Comparison of ENCODE assay signal across 8 cellular contexts in the genomic region with DNA sequence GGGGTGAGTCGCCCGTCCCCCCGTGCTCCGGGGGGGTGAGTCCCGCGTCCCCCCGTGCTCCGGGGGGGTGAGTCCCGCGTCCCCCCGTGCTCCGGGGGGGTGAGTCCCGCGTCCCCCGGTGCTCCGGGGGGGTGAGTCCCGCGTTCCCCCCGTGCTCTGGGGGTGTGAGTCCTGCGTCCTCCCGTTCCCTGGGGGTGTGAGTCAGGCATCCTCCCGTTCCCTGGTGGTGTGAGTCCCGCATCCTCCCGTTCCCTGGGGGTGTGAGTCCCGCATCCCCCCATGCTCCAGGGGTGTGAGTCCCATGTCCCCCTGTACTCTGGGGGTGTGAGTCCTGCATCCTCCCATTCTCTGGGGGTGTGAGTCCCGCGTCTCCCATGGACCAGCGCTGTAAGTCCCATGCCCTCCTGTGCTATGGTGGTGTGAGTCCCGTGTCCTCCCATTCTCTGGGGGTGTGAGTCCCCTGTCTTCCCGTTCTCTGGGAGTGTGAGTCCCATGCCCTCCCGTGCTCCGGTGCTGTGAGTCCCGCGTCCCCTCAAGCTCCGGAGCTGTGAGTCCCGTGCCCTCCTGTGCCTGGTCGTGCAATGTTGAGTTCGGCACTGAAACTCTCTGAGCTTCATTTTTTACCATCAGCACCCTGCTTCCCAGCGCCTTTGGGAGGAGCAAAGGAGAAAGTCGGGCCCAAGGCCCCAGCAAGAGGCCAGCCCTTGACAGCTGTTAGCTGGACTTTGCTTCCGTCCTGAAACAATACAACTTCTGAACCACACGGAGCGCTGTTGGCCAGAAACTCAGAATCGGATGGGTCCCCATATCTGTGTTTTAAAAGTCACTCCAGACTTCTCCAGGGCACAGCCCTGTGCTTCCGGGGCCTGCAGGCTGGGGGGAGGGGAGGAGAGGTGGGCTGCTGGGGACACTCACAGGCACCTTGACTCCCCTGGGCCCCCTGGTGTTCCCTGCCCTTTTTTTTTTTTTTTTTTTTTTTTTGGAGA. TPM values are rescaled to one million over a fixed set of nuclear protein-coding genes. Genes with fewer than 3 reads are reported as not detected.
A peak's percentile ranks its signal among the peaks of the same experiment; 100 is the strongest.
DNase-seq lines count a peak whose midpoint lies in the region; TF ChIP-seq lines count a peak whose summit lies in the region.

No MANE protein-coding gene starts in this region.

- peak; percentile 17 for DNase-seq in NCI-H1436 (lab: John Stamatoyannopoulos, UW)
- DNase-seq in NCI-H1436 treated with DMSO at 0.1 percent for 48 hours (lab: John Stamatoyannopoulos, UW): no peak
- DNase-seq in NCI-H1105 treated with DMSO at 0.1 percent for 48 hours (lab: John Stamatoyannopoulos, UW): peak; percentile 54
- peak; percentile 51 for DNase-seq in UCSD-AML1 (lab: John Stamatoyannopoulos, UW; ENCODE audit: unreplicated experiment)
- DNase-seq in glutamatergic neuron: peak; percentile 55
- peak; percentile 15 for DNase-seq in retinal pigment epithelial cell (ENCODE audit: low read depth)
- DNase-seq in stimulated activated CD4-positive, alpha-beta T cell treated with anti-CD3 and anti-CD28 coated beads, Interleukin-2, amount 100 ng/mL, for 48 hours: no peak
- no peak for DNase-seq in GM10248 (ENCODE audit: extremely low spot score)

- peaks cover 14% of the 10 kb centered on the region for H3K4me1 Mint-ChIP-seq in glutamatergic neuron (ENCODE audit: low read depth, unreplicated experiment)

- POLR2A ChIA-PET in GM10248 (lab: Yijun Ruan, JAX): interaction anchor here (0.6 kb wide), 1 partner anchor 23 kb away, joined by 4 read pairs; no protein-coding TSS in a partner anchor

- H3K4me3 ChIP-seq in retinal pigment epithelial cell (ENCODE audit: low read length): no peak overlapping the region

- H3K36me3 Mint-ChIP-seq in glutamatergic neuron (ENCODE audit: unreplicated experiment): no peaks in the 10 kb centered on the region

- H3K27me3 Mint-ChIP-seq in glutamatergic neuron (ENCODE audit: unreplicated experiment): peaks cover 4% of the 10 kb centered on the region

- H3K27ac Mint-ChIP-seq in glutamatergic neuron (ENCODE audit: unreplicated experiment): peak overlapping the region; percentile 62

- peak; percentile 62 for TF ChIP-seq CTCF in glutamatergic neuron (IDR thresholded peaks at IDR 0.05; ENCODE audit: partially characterized antibody, unreplicated experiment)
- TF ChIP-seq CTCF in retinal pigment epithelial cell (conservative IDR thresholded peaks at IDR 0.05; ENCODE audit: low read depth, low read length): peak; percentile 66
- no peak for TF ChIP-seq CTCF in GM10248 (IDR thresholded peaks at IDR 0.05; ENCODE audit: control extremely low read depth, extremely low read depth, low read depth, missing control alignments)

- peak overlapping the region; percentile 23 for H3K4me3 Mint-ChIP-seq in glutamatergic neuron (ENCODE audit: unreplicated experiment)

- peaks cover 4% of the 10 kb centered on the region for H3K9me3 Mint-ChIP-seq in glutamatergic neuron (ENCODE audit: unreplicated experiment)

- CTCF ChIA-PET in GM10248 (lab: Yijun Ruan, JAX): interaction anchor here (0.8 to 1.7 kb wide), 6 partner anchors 9 to 223 kb away, joined by 3 to 6 read pairs (median 4); a partner anchor contains a TSS

RNA-seq across cellular contexts. Expression of a gene that starts 11.5 kb away (rescaled TPM):
- total RNA-seq in glutamatergic neuron (ENCODE audit: unreplicated experiment): 48.9 TPM

Comparison
In these comparisons a context has a peak if more than half of its experiments do, and no peak if none do; other contexts are left out.
1. DNase-seq: peak in NCI-H1436 (single experiment), NCI-H1105 treated with DMSO at 0.1 percent for 48 hours (single experiment), UCSD-AML1 (single experiment), glutamatergic neuron (single experiment) and retinal pigment epithelial cell (single experiment); none in NCI-H1436 treated with DMSO at 0.1 percent for 48 hours (single experiment), stimulated activated CD4-positive, alpha-beta T cell treated with anti-CD3 and anti-CD28 coated beads, Interleukin-2, amount 100 ng/mL, for 48 hours (0 of 2) and GM10248 (single experiment).